ENCODE assay signal across 10 cellular contexts in genomic region chr1:212161231-212161781, GRCh38.
A peak's percentile ranks its signal among the peaks of the same experiment; 100 is the strongest.
DNase-seq lines count a peak whose midpoint lies in the region; ATAC-seq and TF ChIP-seq lines count a peak whose summit lies in the region.
"Had no signal": no experiment of that assay in that cellular context is flagged by ENCODE, and none has a peak within 500 bp of the region (broad histone marks: within the 10 kb centered on the region; RNA-seq: fewer than 3 reads in every experiment).

No MANE protein-coding gene starts in this region.

- no peaks in the 10 kb centered on the region for H3K36me3 Mint-ChIP-seq in T-helper 17 cell (ENCODE audit: low read depth)
- H3K36me3 Mint-ChIP-seq in Caco-2 (ENCODE audit: insufficient read depth, unreplicated experiment): no peaks in the 10 kb centered on the region
- H3K36me3 Mint-ChIP-seq: activated naive CD8-positive, alpha-beta T cell had no signal

- DNase-seq in AG04450 (ENCODE audit: low read depth, low spot score) (peak; percentile 29), HCEC 1CT (peak; percentile 85), T-helper 17 cell (no peak), fibroblast of villous mesenchyme (ENCODE audit: low read depth) (peak; percentile 88), Caco-2 (no peak), ovary (no peak), D341Med (ENCODE audit: low spot score) (no peak), NCI-H1417 treated with DMSO at 0.1 percent for 48 hours (lab: John Stamatoyannopoulos, UW) (no peak)
- DNase-seq: NCI-H524 had no signal

- peak; percentile 29 for ATAC-seq in T-helper 17 cell

- H3K27ac ChIP-seq in AG04450 (ENCODE audit: low read depth, low read length) (no peak overlapping the region), ovary (no peak overlapping the region)

- TF ChIP-seq EP300 in ovary (IDR thresholded peaks at IDR 0.05): no peak

- H3K27me3 ChIP-seq in AG04450 (ENCODE audit: control insufficient read depth, insufficient read depth, low read length) (no peaks in the 10 kb centered on the region), Caco-2 (replicated peaks; ENCODE audit: control insufficient read depth, insufficient read depth, low read length) (no peaks in the 10 kb centered on the region), ovary (no peaks in the 10 kb centered on the region)

- TF ChIP-seq POLR2A in ovary (IDR thresholded peaks at IDR 0.05): no peak

- H3K9me3 Mint-ChIP-seq in Caco-2 (ENCODE audit: unreplicated experiment): no peaks in the 10 kb centered on the region

- CTCF ChIA-PET in AG04450 (lab: Charles Lee) (interaction anchor here (0.9 to 2.0 kb wide), 2 partner anchors 10 to 90 kb away, joined by 4 to 11 read pairs; no protein-coding TSS in a partner anchor), Caco-2 (lab: Charles Lee) (no interaction called here)

- H3K27me3 Mint-ChIP-seq in T-helper 17 cell (no peaks in the 10 kb centered on the region), Caco-2 (ENCODE audit: insufficient read depth, unreplicated experiment) (no peaks in the 10 kb centered on the region)
- H3K27me3 Mint-ChIP-seq: activated naive CD8-positive, alpha-beta T cell had no signal

- no peaks in the 10 kb centered on the region for H3K9me3 ChIP-seq in AG04450 (ENCODE audit: control insufficient read depth, insufficient read depth, low read length)
- no peaks in the 10 kb centered on the region for H3K9me3 ChIP-seq in T-helper 17 cell (ENCODE audit: control insufficient read depth, low read length, poor library complexity, severe bottlenecking)
- no peaks in the 10 kb centered on the region for H3K9me3 ChIP-seq in Caco-2
- no peaks in the 10 kb centered on the region for H3K9me3 ChIP-seq in ovary

- 16 to 31% (median 26%) methylated on average over 2 of the region's 2 CpGs for WGBS in ovary, 3 donors

- no peaks in the 10 kb centered on the region for H3K36me3 ChIP-seq in Caco-2 (ENCODE audit: control insufficient read depth, insufficient read depth, low read length)
- no peaks in the 10 kb centered on the region for H3K36me3 ChIP-seq in ovary

- peaks cover 25% of the 10 kb centered on the region for H3K4me1 Mint-ChIP-seq in T-helper 17 cell
- no peaks in the 10 kb centered on the region for H3K4me1 Mint-ChIP-seq in Caco-2 (ENCODE audit: low read depth, unreplicated experiment)

- no peak overlapping the region for H3K27ac Mint-ChIP-seq in T-helper 17 cell
- H3K27ac Mint-ChIP-seq in Caco-2 (ENCODE audit: unreplicated experiment): no peak overlapping the region
- H3K27ac Mint-ChIP-seq: activated naive CD8-positive, alpha-beta T cell had no signal

- intact Hi-C loops in Caco-2 (cut with micrococcal nuclease; ENCODE audit: unreplicated experiment): no loop called here
- intact Hi-C loops in ovary (cut with DNase I): no loop called here

- H3K4me3 Mint-ChIP-seq in T-helper 17 cell (no peak overlapping the region), Caco-2 (ENCODE audit: unreplicated experiment) (no peak overlapping the region)
- H3K4me3 Mint-ChIP-seq: activated naive CD8-positive, alpha-beta T cell had no signal

- TF ChIP-seq CTCF in AG04450 (IDR thresholded peaks at IDR 0.05; ENCODE audit: low read depth, low read length): no peak
- no peak for TF ChIP-seq CTCF in fibroblast of villous mesenchyme (IDR thresholded peaks at IDR 0.05; ENCODE audit: insufficient read depth, low read depth, low read length)
- TF ChIP-seq CTCF in Caco-2 (IDR thresholded peaks at IDR 0.05; ENCODE audit: insufficient read depth in 1 of 2, low read depth in 1 of 2, low read length in 1 of 2, severe bottlenecking in 1 of 2, unreplicated experiment in 1 of 2): no peak
- no peak for TF ChIP-seq CTCF in ovary (IDR thresholded peaks at IDR 0.05)

- no TSS peak for BruUV-seq in Caco-2 (replicated peaks; lab: Mats Ljungman, UMichigan)

- no peaks in the 10 kb centered on the region for H3K4me1 ChIP-seq in Caco-2
- peaks cover 2% of the 10 kb centered on the region for H3K4me1 ChIP-seq in ovary (ENCODE audit: insufficient read depth)

- H3K4me3 ChIP-seq in AG04450 (ENCODE audit: low read depth, low read length) (no peak overlapping the region), fibroblast of villous mesenchyme (ENCODE audit: low read depth, low read length) (no peak overlapping the region), Caco-2 (ENCODE audit: low read depth, low read length) (no peak overlapping the region), ovary (no peak overlapping the region)

- POLR2A ChIA-PET in AG04450 (lab: Yijun Ruan, JAX) (interaction anchor here (0.6 to 1.7 kb wide), 2 partner anchors 14 to 57 kb away, joined by 5 read pairs; no protein-coding TSS in a partner anchor), Caco-2 (lab: Charles Lee) (no interaction called here)

Comparison
In these comparisons a context has a peak if more than half of its experiments do, and no peak if none do; other contexts are left out.
1. DNase-seq: peak in AG04450 (single experiment), HCEC 1CT (single experiment) and fibroblast of villous mesenchyme (single experiment); none in T-helper 17 cell (0 of 3), Caco-2 (0 of 2), ovary (0 of 5), D341Med (single experiment) and NCI-H1417 treated with DMSO at 0.1 percent for 48 hours (single experiment).